17 cellular contexts compared by ENCODE assay signal in the genomic region with DNA sequence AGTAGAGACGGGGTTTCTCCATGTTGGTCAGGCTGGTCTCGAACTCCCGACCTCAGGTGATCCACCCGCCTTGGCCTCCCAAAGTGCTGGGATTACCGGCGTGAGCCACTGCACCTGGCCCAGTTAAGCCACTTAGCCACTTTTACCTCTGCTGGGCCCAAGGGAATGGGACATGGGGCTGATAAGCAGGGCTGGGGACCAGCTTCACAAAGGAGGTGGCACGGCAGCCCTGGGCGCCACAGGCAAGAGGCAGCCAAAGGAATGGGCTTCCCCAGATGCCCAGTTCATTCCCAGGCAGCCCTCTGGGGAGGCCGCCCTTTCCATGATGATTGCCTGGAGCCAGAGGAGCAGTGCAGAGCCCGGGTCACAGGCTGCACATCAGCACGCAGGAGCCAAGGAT. TPM values are rescaled to one million over a fixed set of nuclear protein-coding genes. Genes with fewer than 3 reads are reported as not detected.
A peak's percentile ranks its signal among the peaks of the same experiment; 100 is the strongest.
DNase-seq lines count a peak whose midpoint lies in the region; ATAC-seq and TF ChIP-seq lines count a peak whose summit lies in the region.
"Had no signal": no experiment of that assay in that cellular context is flagged by ENCODE, and none has a peak within 500 bp of the region (broad histone marks: within the 10 kb centered on the region; RNA-seq: fewer than 3 reads in every experiment).

No MANE protein-coding gene starts in this region.

- no peaks in the 10 kb centered on the region for H3K9me3 ChIP-seq in left ventricle myocardium inferior (replicated peaks)
- H3K9me3 ChIP-seq in Peyer's patch = no peaks in the 10 kb centered on the region
- H3K9me3 ChIP-seq in neuronal stem cell (replicated peaks in 1 of 2; ENCODE audit: control insufficient read depth in 2 of 2, insufficient read depth in 1 of 2, low read depth in 1 of 2, low read length in 2 of 2) = peaks cover 0 to 2% of the 10 kb centered on the region in 2 donors
- H3K9me3 ChIP-seq in smooth muscle cell (replicated peaks; ENCODE audit: low read depth) = no peaks in the 10 kb centered on the region

- peak overlapping the region; percentile 44 for H3K9ac ChIP-seq in neuronal stem cell (ENCODE audit: low read depth, low read length, poor library complexity)
- no peak overlapping the region for H3K9ac ChIP-seq in smooth muscle cell (ENCODE audit: low read depth)

- TF ChIP-seq POLR2A in Peyer's patch (IDR thresholded peaks at IDR 0.05) = no peak

- no peak overlapping the region for H3K4ac ChIP-seq in neuronal stem cell (ENCODE audit: low read length)

- ATAC-seq in left ventricle myocardium superior = no peak
- ATAC-seq in HG03025 (IDR thresholded peaks at IDR 0.05; ENCODE audit: low FRiP score, unreplicated experiment) = no peak

- no peak for TF ChIP-seq CTCF in left ventricle myocardium inferior (IDR thresholded peaks at IDR 0.05; ENCODE audit: borderline replicate concordance)
- TF ChIP-seq CTCF in Peyer's patch (IDR thresholded peaks at IDR 0.05) = no peak
- no peak for TF ChIP-seq CTCF in smooth muscle cell (IDR thresholded peaks at IDR 0.05; ENCODE audit: borderline replicate concordance, insufficient read depth, poor library complexity, severe bottlenecking)

- H3K23ac ChIP-seq in neuronal stem cell (ENCODE audit: low read depth, low read length, poor library complexity) = no peak overlapping the region

- H3K27me3 ChIP-seq in left ventricle myocardium inferior (ENCODE audit: low read depth) (no peaks in the 10 kb centered on the region), Peyer's patch (no peaks in the 10 kb centered on the region), neuronal stem cell (ENCODE audit: control insufficient read depth in 3 of 3, insufficient read depth in 3 of 3, low read depth in 1 of 3, low read length in 3 of 3) (peaks cover 0 to 44% (median 8%) of the 10 kb centered on the region in 3 experiments), smooth muscle cell (ENCODE audit: low read depth) (no peaks in the 10 kb centered on the region)

- H3K36me3 ChIP-seq in left ventricle myocardium inferior (no peaks in the 10 kb centered on the region), Peyer's patch (no peaks in the 10 kb centered on the region), neuronal stem cell (replicated peaks in 1 of 2; ENCODE audit: control insufficient read depth in 2 of 2, insufficient read depth in 2 of 2, low read length in 2 of 2) (no peaks in the 10 kb centered on the region), smooth muscle cell (ENCODE audit: low read depth) (no peaks in the 10 kb centered on the region)

- H3K14ac ChIP-seq in neuronal stem cell (ENCODE audit: low read length) = peak overlapping the region; percentile 56

- intact Hi-C loops in left ventricle myocardium superior (cut with micrococcal nuclease) (no loop called here), left ventricle myocardium inferior (cut with micrococcal nuclease) (no loop called here)

- DNase-seq in left ventricle myocardium superior (peak; percentile 7), left ventricle myocardium inferior (no peak), Peyer's patch (no peak), neuronal stem cell (ENCODE audit: low spot score) (no peak), smooth muscle cell (lab: John Stamatoyannopoulos, UW; ENCODE audit: unreplicated experiment) (no peak), NAMALWA (ENCODE audit: low spot score) (no peak)
- DNase-seq: 8988T; C1 segment of cervical spinal cord; CD4-positive, CD25-positive, alpha-beta regulatory T cell; COR-L47; DMS 273 treated with DMSO at 0.1 percent for 48 hours; DMS53; DND-41; EL; H9 had no signal

- WGBS in neuronal stem cell (ENCODE audit: extremely low coverage in 2 of 2, insufficient read length in 2 of 2, insufficient replicate concordance in 1 of 2), 2 donors = no CpG with 5 or more reads among the region's 11 CpGs
- 98% methylated on average over 11 of the region's 11 CpGs for WGBS in smooth muscle cell (ENCODE audit: low lambda C conversion rate)

- H3K27ac ChIP-seq in left ventricle myocardium inferior (replicated peaks) (no peak overlapping the region), Peyer's patch (peak overlapping the region in 3 of 4 donors; percentile 66 to 94 (median 94)), neuronal stem cell (replicated peaks; ENCODE audit: low read length) (no peak overlapping the region), smooth muscle cell (ENCODE audit: low read depth) (no peak overlapping the region)

- H3K18ac ChIP-seq in neuronal stem cell (ENCODE audit: low read length) = peak overlapping the region; percentile 57

- H3K4me2 ChIP-seq in neuronal stem cell (ENCODE audit: insufficient read depth, low read length, poor library complexity, severe bottlenecking) (no peak overlapping the region), smooth muscle cell (no peak overlapping the region)

- no peak overlapping the region for H4K8ac ChIP-seq in neuronal stem cell (ENCODE audit: low read depth, low read length)

- H2BK120ac ChIP-seq in neuronal stem cell (ENCODE audit: low read depth, low read length) = no peak overlapping the region

- H3K4me3 ChIP-seq in left ventricle myocardium inferior (no peak overlapping the region), Peyer's patch (no peak overlapping the region), neuronal stem cell (ENCODE audit: low read length in 2 of 2) (no peak overlapping the region), smooth muscle cell (no peak overlapping the region)

- no peaks in the 10 kb centered on the region for H3K79me2 ChIP-seq in smooth muscle cell (ENCODE audit: low read depth)

- peak overlapping the region; percentile 46 for H2AK5ac ChIP-seq in neuronal stem cell (ENCODE audit: low read depth, low read length)

- H2BK15ac ChIP-seq in neuronal stem cell (ENCODE audit: low read length) = peak overlapping the region; percentile 43

- H2BK5ac ChIP-seq in neuronal stem cell (ENCODE audit: low read length) = peak overlapping the region; percentile 53

- no peaks in the 10 kb centered on the region for H3K79me1 ChIP-seq in neuronal stem cell (ENCODE audit: low read depth, low read length)

- H4K20me1 ChIP-seq in smooth muscle cell (ENCODE audit: low read depth) = no peaks in the 10 kb centered on the region

- H2AFZ ChIP-seq in neuronal stem cell (ENCODE audit: low read length) (no peak overlapping the region), smooth muscle cell (ENCODE audit: low read depth) (no peak overlapping the region)

- peaks cover 52% of the 10 kb centered on the region for H3K4me1 ChIP-seq in left ventricle myocardium inferior
- H3K4me1 ChIP-seq in Peyer's patch = peaks cover 10 to 61% (median 20%) of the 10 kb centered on the region in 4 donors
- peaks cover 0 to 9% of the 10 kb centered on the region in 2 donors for H3K4me1 ChIP-seq in neuronal stem cell (ENCODE audit: control insufficient read depth in 2 of 2, insufficient read depth in 1 of 2, low read depth in 1 of 2, low read length in 2 of 2)
- H3K4me1 ChIP-seq in smooth muscle cell (ENCODE audit: low read depth) = peaks cover 14% of the 10 kb centered on the region

- peak overlapping the region; percentile 3 for H2BK12ac ChIP-seq in neuronal stem cell (ENCODE audit: low read length)

- peaks cover 10% of the 10 kb centered on the region for H3F3A ChIP-seq in smooth muscle cell (ENCODE audit: low read depth)

- no peak overlapping the region for H4K91ac ChIP-seq in neuronal stem cell (ENCODE audit: low read depth, low read length, poor library complexity)

RNA-seq across cellular contexts. Expression of a gene that starts 5.0 kb away (rescaled TPM):
- total RNA-seq in left ventricle myocardium superior (14.7 TPM), left ventricle myocardium inferior (9.0 TPM), Peyer's patch (100 to 1,000 TPM in 2 of 4 donors, 10 to 100 TPM in 2; 42.9 to 161 (median 98.5) TPM), smooth muscle cell (13.6 and 16.5 TPM in 2 replicates)
- 11.7 TPM for polyA plus RNA-seq in neuronal stem cell (2013, experiment 1 of 2)
- polyA plus RNA-seq in neuronal stem cell (2013, experiment 2 of 2) = 12.1 TPM
- polyA plus RNA-seq in smooth muscle cell = 24.9 and 40.7 TPM in 2 replicates
- total RNA-seq: G401 had no signal

RNA-seq across cellular contexts. Expression of a gene that starts 25.7 kb away (rescaled TPM):
- total RNA-seq in left ventricle myocardium superior (5.6 TPM), left ventricle myocardium inferior (6.2 TPM), Peyer's patch (1,000 to 10,000 TPM in 2 of 4 donors, 100 to 1,000 TPM in 1, 10 to 100 TPM in 1; 42.9 to 1,678 (median 1,106) TPM), smooth muscle cell (0.94 and 1.5 TPM in 2 replicates)
- polyA plus RNA-seq in neuronal stem cell (2013, experiment 1 of 2) = 0.08 TPM
- 0.04 TPM for polyA plus RNA-seq in neuronal stem cell (2013, experiment 2 of 2)
- polyA plus RNA-seq in smooth muscle cell = 0.48 and 2.0 TPM in 2 replicates

Comparison
In these comparisons a context has a peak if more than half of its experiments do, and no peak if none do; other contexts are left out.
1. H3K27ac ChIP-seq: peak in Peyer's patch (3 of 4); none in left ventricle myocardium inferior (single experiment), neuronal stem cell (single experiment) and smooth muscle cell (single experiment).